8 cellular contexts compared by ENCODE assay signal in the genomic region with DNA sequence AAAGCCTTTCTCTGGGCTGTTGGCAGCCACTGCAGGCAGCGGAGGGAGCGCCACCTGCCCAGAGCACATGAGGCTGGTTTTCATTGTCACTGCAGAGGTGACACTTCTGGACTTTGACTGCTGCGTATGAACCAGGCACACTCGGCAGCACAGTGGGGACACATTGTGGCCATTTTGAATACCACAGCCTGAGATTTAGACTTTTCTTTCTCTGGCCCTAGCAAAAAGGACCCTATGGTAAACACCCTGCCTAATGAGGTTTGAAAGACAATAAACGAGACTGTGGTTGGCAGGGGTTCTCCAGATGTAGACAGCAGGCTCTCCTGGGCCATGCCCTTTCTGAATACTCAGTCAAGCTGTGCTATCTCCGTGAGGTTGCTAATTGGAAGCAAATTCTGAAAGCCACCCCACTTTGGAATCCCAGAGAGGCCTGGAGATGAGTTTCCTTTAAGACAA. TPM values are rescaled to one million over a fixed set of nuclear protein-coding genes. Genes with fewer than 3 reads are reported as not detected.
DNase-seq lines count a peak whose midpoint lies in the region; ATAC-seq and TF ChIP-seq lines count a peak whose summit lies in the region.

No MANE protein-coding gene starts in this region.

- peaks cover 0 to 1% of the 10 kb centered on the region in 2 donors for H3K9me3 Mint-ChIP-seq in stimulated activated naive B cell treated with anti-CD40 and anti-IgM and Interleukin-4, amounts not matched to agents 10 μg/mL and 1 μg/mL and 100 μg/mL, for 72 hours

- H3K4me3 Mint-ChIP-seq in stimulated activated naive B cell treated with anti-CD40 and anti-IgM and Interleukin-4, amounts not matched to agents 10 μg/mL and 1 μg/mL and 100 μg/mL, for 72 hours = no peak overlapping the region

- H3K36me3 ChIP-seq in breast epithelium = no peaks in the 10 kb centered on the region

- TF ChIP-seq POLR2A in breast epithelium (IDR thresholded peaks at IDR 0.05) = no peak

- ATAC-seq in stimulated activated naive B cell treated with anti-CD40 and anti-IgM and Interleukin-4, amounts not matched to agents 10 μg/mL and 1 μg/mL and 100 μg/mL, for 72 hours (replicated peaks) = peak; percentile 85 to 90

- no peaks in the 10 kb centered on the region for H3K9me3 ChIP-seq in breast epithelium

- no peak overlapping the region for H3K4me3 ChIP-seq in breast epithelium

- H3K27me3 ChIP-seq in breast epithelium = no peaks in the 10 kb centered on the region

- intact Hi-C loops in breast epithelium (cut with DNase I; ENCODE audit: low total_unique reads) = no loop called here

- H3K36me3 Mint-ChIP-seq in stimulated activated naive B cell treated with anti-CD40 and anti-IgM and Interleukin-4, amounts not matched to agents 10 μg/mL and 1 μg/mL and 100 μg/mL, for 72 hours = no peaks in the 10 kb centered on the region

- no peak overlapping the region for H3K27ac ChIP-seq in breast epithelium

- no peak overlapping the region for H3K27ac Mint-ChIP-seq in stimulated activated naive B cell treated with anti-CD40 and anti-IgM and Interleukin-4, amounts not matched to agents 10 μg/mL and 1 μg/mL and 100 μg/mL, for 72 hours

- no peaks in the 10 kb centered on the region for H3K4me1 ChIP-seq in breast epithelium

- H3K4me1 Mint-ChIP-seq in stimulated activated naive B cell treated with anti-CD40 and anti-IgM and Interleukin-4, amounts not matched to agents 10 μg/mL and 1 μg/mL and 100 μg/mL, for 72 hours = peaks cover 0 to 6% of the 10 kb centered on the region in 2 donors

- peak in 2 of 3 donors; percentile 71 to 74 for TF ChIP-seq CTCF in breast epithelium (IDR thresholded peaks at IDR 0.05)

- in situ Hi-C loops in Caki2 (cut with HindIII; ENCODE audit: low pct_unique_long_range_greater_than_20kb, low sequenced_read_pairs) (no loop called here), KBM-7 (cut with MboI; ENCODE audit: low pct_unique_long_range_greater_than_20kb, low sequenced_read_pairs) (no loop called here)

- DNase-seq in Caki2 (ENCODE audit: low read depth) (peak; percentile 35), GM19240 (ENCODE audit: insufficient read length, low spot score) (peak; percentile 51), KBM-7 (peak; percentile 82), OCI-M1 (lab: John Stamatoyannopoulos, UW) (peak; percentile 87), breast epithelium (ENCODE audit: low spot score in 2 of 2) (peak in 1 of 2 donors; percentile 44), kidney glomerular epithelial cell (lab: John Stamatoyannopoulos, UW) (peak; percentile 22), cerebellar nuclear complex (lab: John Stamatoyannopoulos, UW) (no peak)
- peak; percentile 17 for DNase-seq in stimulated activated naive B cell treated with anti-CD40 and anti-IgM and Interleukin-4, amounts not matched to agents 10 μg/mL and 1 μg/mL and 100 μg/mL, for 72 hours

- peaks cover 21 to 39% of the 10 kb centered on the region in 2 donors for H3K27me3 Mint-ChIP-seq in stimulated activated naive B cell treated with anti-CD40 and anti-IgM and Interleukin-4, amounts not matched to agents 10 μg/mL and 1 μg/mL and 100 μg/mL, for 72 hours

RNA-seq across cellular contexts. Expression of gene KCNE2, which starts 12.0 kb away (rescaled TPM):
- not detected in 2 replicates for total RNA-seq in Caki2 (2014; rRNA removed; shearing (Covaris generic); ENCODE audit: low replicate concordance)
- total RNA-seq in breast epithelium = under 1 TPM in 1 of 3 donors, not detected in 2; 0.66 TPM

RNA-seq across cellular contexts. Expression of gene SMIM11, which starts 23.5 kb away (rescaled TPM):
- 0.81 and 88.8 TPM in 2 replicates for total RNA-seq in Caki2 (2014; rRNA removed; shearing (Covaris generic); ENCODE audit: low replicate concordance)
- 10 to 100 TPM in 2 of 3 donors, 1 to 10 TPM in 1; 8.2 to 22.5 (median 16.4) TPM for total RNA-seq in breast epithelium

Comparison
In these comparisons a context has a peak if more than half of its experiments do, and no peak if none do; other contexts are left out.
1. DNase-seq: peak in Caki2 (single experiment), GM19240 (single experiment), KBM-7 (single experiment), OCI-M1 (single experiment), kidney glomerular epithelial cell (single experiment) and stimulated activated naive B cell treated with anti-CD40 and anti-IgM and Interleukin-4, amounts not matched to agents 10 μg/mL and 1 μg/mL and 100 μg/mL, for 72 hours (single experiment); none in cerebellar nuclear complex (0 of 2).